ENCODE assay signal across 9 cellular contexts in the genomic region with DNA sequence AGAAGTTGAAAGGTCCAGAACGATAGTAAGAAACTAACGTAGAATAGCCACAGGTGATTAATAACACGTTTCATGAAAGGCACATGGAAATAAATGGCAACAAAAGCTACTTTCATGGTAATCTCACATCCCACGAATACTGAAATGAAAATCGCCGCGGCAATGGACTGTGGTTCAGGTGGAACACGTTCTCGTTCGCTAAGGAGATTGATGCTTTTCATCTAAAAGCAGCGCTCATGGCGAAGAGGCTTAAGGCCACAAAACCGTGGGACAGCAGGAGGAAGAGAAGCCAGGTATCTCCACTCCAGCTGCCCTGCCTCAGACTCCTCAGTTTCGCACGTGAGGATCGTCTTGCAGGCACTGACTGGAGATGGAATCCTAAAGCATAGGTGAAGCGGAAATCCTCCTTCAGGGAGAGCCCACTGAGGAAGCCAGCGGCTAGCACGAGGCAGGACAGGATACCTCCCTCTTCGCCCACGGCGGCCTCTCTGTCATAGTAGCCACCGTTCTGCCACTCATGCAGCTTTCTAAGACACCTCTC. TPM values are rescaled to one million over a fixed set of nuclear protein-coding genes. Genes with fewer than 3 reads are reported as not detected.
A peak's percentile ranks its signal among the peaks of the same experiment; 100 is the strongest.
DNase-seq lines count a peak whose midpoint lies in the region; ATAC-seq and TF ChIP-seq lines count a peak whose summit lies in the region.
"Had no signal": no experiment of that assay in that cellular context is flagged by ENCODE, and none has a peak within 500 bp of the region (broad histone marks: within the 10 kb centered on the region; RNA-seq: fewer than 3 reads in every experiment).

No MANE protein-coding gene starts in this region.

- H3K4me3 ChIP-seq in BJ (ENCODE audit: low read depth, low read length) (peak overlapping the region; percentile 85), SK-N-MC (peak overlapping the region; percentile 95), neural progenitor cell (peak overlapping the region; percentile 87)

- ATAC-seq in GM18909 (IDR thresholded peaks at IDR 0.05; ENCODE audit: poor library complexity, unreplicated experiment) (peak; percentile 26), HG03354 (IDR thresholded peaks at IDR 0.05; ENCODE audit: poor library complexity, severe bottlenecking, unreplicated experiment) (peak; percentile 15)

- H3K4me3 Mint-ChIP-seq in neural progenitor cell: peak overlapping the region; percentile 95

- H3K9ac ChIP-seq in SK-N-MC (ENCODE audit: insufficient read length) (peak overlapping the region; percentile 87), neural progenitor cell (peak overlapping the region; percentile 24)

- H3K9me3 ChIP-seq in SK-N-MC (ENCODE audit: low read depth, low read length): no peaks in the 10 kb centered on the region
- H3K9me3 ChIP-seq in neural progenitor cell (ENCODE audit: low read depth): no peaks in the 10 kb centered on the region

- DNase-seq in BJ (ENCODE audit: low read depth): no peak
- no peak for DNase-seq in SK-N-MC (ENCODE audit: low read depth, low spot score)
- no peak for DNase-seq in epithelial cell of prostate (ENCODE audit: low read depth, low spot score)
- no peak for DNase-seq in neural progenitor cell (ENCODE audit: low spot score)
- no peak for DNase-seq in CD1c-positive myeloid dendritic cell (ENCODE audit: extremely low spot score)
- DNase-seq in NCI-H2029 (lab: John Stamatoyannopoulos, UW): no peak

- peak overlapping the region; percentile 99 for H3K4me2 ChIP-seq in neural progenitor cell

- peak overlapping the region; percentile 95 for H2AFZ ChIP-seq in neural progenitor cell (replicated peaks)

- TF ChIP-seq CTCF in BJ (IDR thresholded peaks at IDR 0.05; ENCODE audit: insufficient read depth, low read depth, low read length) (no peak), neural progenitor cell (IDR thresholded peaks at IDR 0.05) (no peak)

- POLR2A ChIA-PET in BJ (lab: Charles Lee): interaction anchor here (1.1 kb wide), 1 partner anchor 9 kb away, joined by 3 read pairs; no protein-coding TSS in a partner anchor

- H3K36me3 ChIP-seq in BJ (ENCODE audit: control insufficient read depth, insufficient read depth, low read length) (no peaks in the 10 kb centered on the region), SK-N-MC (ENCODE audit: insufficient read depth, low read length) (no peaks in the 10 kb centered on the region), neural progenitor cell (no peaks in the 10 kb centered on the region)

- H3K79me2 ChIP-seq in neural progenitor cell (ENCODE audit: low read depth): peaks cover 34% of the 10 kb centered on the region

- no peaks in the 10 kb centered on the region for H3K36me3 Mint-ChIP-seq in neural progenitor cell

- no peaks in the 10 kb centered on the region for H3K27me3 ChIP-seq in BJ (ENCODE audit: control insufficient read depth, insufficient read depth, low read length)
- peaks cover 28% of the 10 kb centered on the region for H3K27me3 ChIP-seq in neural progenitor cell

- peak overlapping the region; percentile 66; the same call in 1 of the 2 replicates for H3K27ac ChIP-seq in SK-N-MC
- peak overlapping the region; percentile 83 for H3K27ac ChIP-seq in epithelial cell of prostate
- H3K27ac ChIP-seq in neural progenitor cell: peak overlapping the region; percentile 61

- H3K27me3 Mint-ChIP-seq in neural progenitor cell (ENCODE audit: insufficient read depth, low read depth): peaks cover 3% of the 10 kb centered on the region

- H4K20me1 ChIP-seq in neural progenitor cell (ENCODE audit: low read depth): peaks cover 37% of the 10 kb centered on the region

- peak overlapping the region; percentile 87 for H3K27ac Mint-ChIP-seq in neural progenitor cell

- CTCF ChIA-PET in BJ (lab: Yijun Ruan, JAX): interaction anchor here (0.6 to 2.1 kb wide), 5 partner anchors 10 to 1003 kb away, joined by 3 to 12 read pairs (median 3); no protein-coding TSS in a partner anchor

- H3F3A ChIP-seq in neural progenitor cell (ENCODE audit: low read depth): peaks cover 21% of the 10 kb centered on the region

- peaks cover 15% of the 10 kb centered on the region for H3K4me1 Mint-ChIP-seq in neural progenitor cell

- peaks cover 14% of the 10 kb centered on the region for H3K4me1 ChIP-seq in neural progenitor cell

- H3K9me3 Mint-ChIP-seq in neural progenitor cell: no peaks in the 10 kb centered on the region

RNA-seq across cellular contexts. Expression of gene GPHN, which starts 0.7 kb away (rescaled TPM):
- polyA plus RNA-seq in BJ (2011; rRNA removed): 7.2 and 7.7 TPM in 2 replicates
- 15.4 and 15.7 TPM in 2 replicates for polyA minus RNA-seq in BJ (2011; rRNA and poly(A)+ RNA removed)
- total RNA-seq in neural progenitor cell (ENCODE audit: low replicate concordance): 14.0 and 42.9 TPM in 2 replicates

RNA-seq across cellular contexts. Expression of gene CCDC196, which starts 21.1 kb away (rescaled TPM):
- polyA plus RNA-seq in BJ (2011; rRNA removed): not detected in 2 replicates
- polyA minus RNA-seq in BJ (2011; rRNA and poly(A)+ RNA removed): not detected in 2 replicates
- total RNA-seq in neural progenitor cell (ENCODE audit: low replicate concordance): not detected in 2 replicates
- total RNA-seq: M059J had no signal
